ENCODE assay signal across 7 cellular contexts in genomic region chr12:12639995-12640394, GRCh38. TPM values are rescaled to one million over a fixed set of nuclear protein-coding genes. Genes with fewer than 3 reads are reported as not detected.
"Had no signal": no experiment of that assay in that cellular context is flagged by ENCODE, and none has a peak within 500 bp of the region (broad histone marks: within the 10 kb centered on the region; RNA-seq: fewer than 3 reads in every experiment).

No MANE protein-coding gene starts in this region.

RNA-seq across cellular contexts. Expression of gene GPR19, which starts 56.0 kb away (rescaled TPM):
- total RNA-seq: subcutaneous adipose tissue, thyroid gland, transverse colon, upper lobe of left lung, upper lobe of right lung, ureter, vagina had no signal
